Comparison of ENCODE assay signal across 1 cellular context in the genomic region with DNA sequence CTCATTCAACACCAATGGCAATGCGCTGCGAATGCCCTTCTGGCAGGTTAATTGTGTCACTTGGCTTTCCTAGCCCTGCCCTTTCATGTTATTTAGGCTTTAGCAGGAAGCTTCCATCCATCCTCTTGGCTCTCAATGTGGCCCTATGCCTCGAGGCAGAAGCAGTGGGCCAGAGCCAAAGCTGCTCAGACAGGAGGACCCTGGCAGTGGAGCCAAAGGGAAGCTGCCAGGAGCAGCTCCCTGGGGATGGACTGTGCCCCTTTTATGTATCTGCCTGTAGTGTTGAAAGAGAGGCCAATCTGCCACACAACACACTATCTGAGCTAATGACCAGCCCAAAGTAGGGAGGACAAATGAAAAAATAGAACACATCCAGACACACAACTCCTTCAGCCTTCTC.
TF ChIP-seq lines count a peak whose summit lies in the region.

No MANE protein-coding gene starts in this region.

TF ChIP-seq in liver, 16 proteins besides CTCF, POLR2A, EP300 and RAD21 (continued from another document):
- TF ChIP-seq, protein P1, sequence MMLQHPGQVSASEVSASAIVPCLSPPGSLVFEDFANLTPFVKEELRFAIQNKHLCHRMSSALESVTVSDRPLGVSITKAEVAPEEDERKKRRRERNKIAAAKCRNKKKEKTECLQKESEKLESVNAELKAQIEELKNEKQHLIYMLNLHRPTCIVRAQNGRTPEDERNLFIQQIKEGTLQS (IDR thresholded peaks at IDR 0.05) = no peak
- TF ChIP-seq RXRA (IDR thresholded peaks at IDR 0.05) = peak in 1 of 2 donors; percentile 36
- TF ChIP-seq FOXA2 (IDR thresholded peaks at IDR 0.05) = no peak
- peak; percentile 15 for TF ChIP-seq SP1 (IDR thresholded peaks at IDR 0.05)
